20 cellular contexts compared by ENCODE assay signal in the genomic region with DNA sequence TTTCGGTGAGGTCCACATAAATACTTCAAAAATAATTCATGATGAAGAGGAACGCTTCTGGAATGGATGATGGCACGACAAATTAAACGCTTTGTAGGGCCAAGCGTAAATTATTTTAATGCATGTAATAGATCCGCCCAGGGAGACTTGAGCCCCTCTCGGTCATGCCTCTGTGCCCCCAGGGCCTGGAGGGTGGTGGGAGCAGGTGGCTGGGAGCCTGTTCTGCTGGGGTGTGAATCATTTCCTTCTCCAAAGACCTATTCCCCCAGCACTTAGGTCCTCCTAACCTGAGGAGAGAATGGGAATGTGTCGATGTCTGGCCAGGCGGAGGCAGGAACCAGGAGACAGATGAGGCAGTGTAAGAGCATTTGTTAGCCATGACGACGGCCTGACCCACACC.
"Had no signal": no experiment of that assay in that cellular context is flagged by ENCODE, and none has a peak within 500 bp of the region (broad histone marks: within the 10 kb centered on the region; RNA-seq: fewer than 3 reads in every experiment).

No MANE protein-coding gene starts in this region.

- H3K4me3 Mint-ChIP-seq: naive thymus-derived CD8-positive, alpha-beta T cell; neural progenitor cell; stimulated activated effector memory CD8-positive, alpha-beta T cell treated with anti-CD3 and anti-CD28 coated beads, Interleukin-12 subunit alpha, Interleukin-12 subunit beta, amount 100 ng/mL, for 72 hours; stimulated activated naive CD8-positive, alpha-beta T cell treated with anti-CD3 and anti-CD28 coated beads, Interleukin-15, amount 100 ng/mL, for 72 hours; type B pancreatic cell had no signal

- H3K9me3 Mint-ChIP-seq: naive thymus-derived CD8-positive, alpha-beta T cell; nephron; neural progenitor cell; stimulated activated effector memory CD8-positive, alpha-beta T cell treated with anti-CD3 and anti-CD28 coated beads, Interleukin-12 subunit alpha, Interleukin-12 subunit beta, amount 100 ng/mL, for 72 hours; stimulated activated naive CD8-positive, alpha-beta T cell treated with anti-CD3 and anti-CD28 coated beads, Interleukin-15, amount 100 ng/mL, for 72 hours; type B pancreatic cell had no signal

- H3K4me1 Mint-ChIP-seq: stimulated activated effector memory CD8-positive, alpha-beta T cell treated with anti-CD3 and anti-CD28 coated beads, Interleukin-12 subunit alpha, Interleukin-12 subunit beta, amount 100 ng/mL, for 72 hours had no signal

- DNase-seq: heart right ventricle; kidney glomerular epithelial cell; left cardiac atrium; left lung; mesendoderm; naive thymus-derived CD8-positive, alpha-beta T cell; occipital lobe; ovary; retina; right cardiac atrium; stimulated activated CD4-positive, alpha-beta T cell treated with anti-CD3 and anti-CD28 coated beads, Interleukin-4, amount 100 ng/mL, for 24 hours; stimulated activated naive CD4-positive, alpha-beta T cell treated with Interleukin-2 at 50 U/mL for 16 hours; stimulated activated naive CD8-positive, alpha-beta T cell treated with anti-CD3 and anti-CD28 coated beads, Interleukin-15, amount 100 ng/mL, for 72 hours; substantia nigra; uterus had no signal

- ATAC-seq: heart right ventricle; left cardiac atrium; left lung; naive thymus-derived CD8-positive, alpha-beta T cell; right cardiac atrium; sciatic nerve; stimulated activated effector memory CD8-positive, alpha-beta T cell treated with anti-CD3 and anti-CD28 coated beads, Interleukin-12 subunit alpha, Interleukin-12 subunit beta, amount 100 ng/mL, for 72 hours; stimulated activated naive CD8-positive, alpha-beta T cell treated with anti-CD3 and anti-CD28 coated beads, Interleukin-15, amount 100 ng/mL, for 72 hours had no signal

- H3K36me3 Mint-ChIP-seq: naive thymus-derived CD8-positive, alpha-beta T cell; neural progenitor cell; type B pancreatic cell had no signal

- H3K27ac Mint-ChIP-seq: naive thymus-derived CD8-positive, alpha-beta T cell; nephron; neural progenitor cell; stimulated activated effector memory CD8-positive, alpha-beta T cell treated with anti-CD3 and anti-CD28 coated beads, Interleukin-12 subunit alpha, Interleukin-12 subunit beta, amount 100 ng/mL, for 72 hours; stimulated activated naive CD8-positive, alpha-beta T cell treated with anti-CD3 and anti-CD28 coated beads, Interleukin-15, amount 100 ng/mL, for 72 hours; type B pancreatic cell had no signal
